ENCODE assay signal across 16 cellular contexts in the genomic region with DNA sequence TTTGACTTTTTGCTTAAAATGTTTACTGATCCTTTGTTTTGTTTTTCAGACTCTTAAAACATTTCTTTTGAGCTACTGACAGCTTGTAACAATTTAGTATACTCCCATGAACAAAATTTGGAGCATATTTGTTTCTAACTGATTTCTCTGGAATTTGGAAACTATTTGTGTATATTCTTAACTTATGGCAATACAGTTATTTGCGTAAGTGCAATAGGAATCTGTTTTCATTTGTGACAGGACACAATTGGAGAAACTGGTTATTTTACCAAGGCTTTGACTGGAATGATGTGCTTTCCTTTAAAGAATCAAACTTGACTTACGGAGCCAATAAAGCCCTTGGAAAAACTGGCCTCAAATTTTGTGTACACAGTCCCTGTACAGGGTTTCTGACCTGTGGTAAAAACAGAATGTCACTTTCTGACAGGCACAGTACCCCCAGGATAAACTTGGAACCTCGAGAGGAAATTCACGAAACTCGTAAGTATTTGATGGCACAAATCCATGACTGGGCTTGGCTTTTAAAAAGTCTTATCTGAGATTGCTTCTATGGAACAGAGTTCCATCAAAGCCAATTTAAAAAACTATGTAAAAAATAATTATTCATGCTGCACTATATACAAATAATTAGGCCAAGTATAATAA.
A peak's percentile ranks its signal among the peaks of the same experiment; 100 is the strongest.
DNase-seq lines count a peak whose midpoint lies in the region; ATAC-seq and TF ChIP-seq lines count a peak whose summit lies in the region.
"Had no signal": no experiment of that assay in that cellular context is flagged by ENCODE, and none has a peak within 500 bp of the region (broad histone marks: within the 10 kb centered on the region; RNA-seq: fewer than 3 reads in every experiment).

No MANE protein-coding gene starts in this region.

- no peaks in the 10 kb centered on the region for H3K9me2 ChIP-seq in Karpas-422 (replicated peaks; ENCODE audit: insufficient read depth, low read length)

- H3K4me3 ChIP-seq in Karpas-422 (ENCODE audit: low read length) (no peak overlapping the region), ascending aorta (peak overlapping the region in 1 of 2 donors; percentile 32), fibroblast of pulmonary artery (replicated peaks; ENCODE audit: low read depth, low read length) (no peak overlapping the region), prostate gland (no peak overlapping the region)
- H3K4me3 ChIP-seq: K562 had no signal

- WGBS in prostate gland: 20% methylated on average over 5 of the region's 5 CpGs

- H3K4me1 ChIP-seq in Karpas-422 (ENCODE audit: low read length) (no peaks in the 10 kb centered on the region), ascending aorta (peaks cover 0 to 21% of the 10 kb centered on the region in 2 donors), prostate gland (replicated peaks) (no peaks in the 10 kb centered on the region)

- intact Hi-C loops in ascending aorta (cut with DNase I): no loop called here
- intact Hi-C loops in prostate gland (cut with DNase I): no loop called here

- H4K20me1 ChIP-seq in Karpas-422 (ENCODE audit: insufficient read depth, low read depth, low read length): no peaks in the 10 kb centered on the region

- no peaks in the 10 kb centered on the region for H3K9me3 ChIP-seq in Karpas-422 (ENCODE audit: low read length)
- no peaks in the 10 kb centered on the region for H3K9me3 ChIP-seq in ascending aorta
- H3K9me3 ChIP-seq in prostate gland: no peaks in the 10 kb centered on the region

- no peak overlapping the region for H3K9ac ChIP-seq in Karpas-422 (ENCODE audit: low read length)

- no peaks in the 10 kb centered on the region for H3K79me2 ChIP-seq in Karpas-422 (ENCODE audit: low read length)

- H3K36me3 ChIP-seq in Karpas-422 (ENCODE audit: insufficient read depth, low read length) (no peaks in the 10 kb centered on the region), ascending aorta (no peaks in the 10 kb centered on the region), prostate gland (no peaks in the 10 kb centered on the region)

- no peak for ATAC-seq in GM21360 (IDR thresholded peaks at IDR 0.05; ENCODE audit: unreplicated experiment)
- ATAC-seq: K562 had no signal

- H2AFZ ChIP-seq in Karpas-422 (ENCODE audit: low read length): no peak overlapping the region

- H3K27ac ChIP-seq in Karpas-422 (ENCODE audit: low read length) (no peak overlapping the region), ascending aorta (peak overlapping the region; percentile 15 to 64), prostate gland (peak overlapping the region; percentile 26 to 50)

- H3K27me3 ChIP-seq in Karpas-422 (ENCODE audit: low read length) (no peaks in the 10 kb centered on the region), ascending aorta (no peaks in the 10 kb centered on the region), prostate gland (replicated peaks; ENCODE audit: insufficient read depth) (no peaks in the 10 kb centered on the region)

- TF ChIP-seq CTCF in ascending aorta (IDR thresholded peaks at IDR 0.05) (no peak), fibroblast of pulmonary artery (IDR thresholded peaks at IDR 0.05; ENCODE audit: low read length, missing control alignments) (no peak), prostate gland (IDR thresholded peaks at IDR 0.05) (no peak)

- no peak overlapping the region for H3K4me2 ChIP-seq in Karpas-422 (ENCODE audit: low read depth, low read length, poor library complexity, severe bottlenecking)

- peak; percentile 19 for DNase-seq in Karpas-422
- DNase-seq in ascending aorta (ENCODE audit: low spot score in 2 of 2): no peak
- DNase-seq in fibroblast of pulmonary artery (ENCODE audit: low read depth): peak; percentile 2
- DNase-seq in prostate gland (ENCODE audit: low spot score): no peak
- DNase-seq in iPS-NIHi7 (ENCODE audit: extremely low spot score): no peak
- DNase-seq in activated effector memory CD4-positive, alpha-beta T cell treated with anti-CD3 and anti-CD28 coated beads, Interleukin-2, amount 50 U/mL, for 16 hours: no peak
- DNase-seq: DMS53; MV-4-11; NCI-H1417 treated with DMSO at 0.1 percent for 48 hours; NCI-H1930; NCI-H446; NCI-H69; NK-92 treated with Interleukin-12 subunit alpha and Interleukin-12 subunit beta, amount 100 ng/mL, for 24 hours; RPMI8226 had no signal

- TF ChIP-seq POLR2A in prostate gland (IDR thresholded peaks at IDR 0.05): no peak

Comparison
In these comparisons a context has a peak if more than half of its experiments do, and no peak if none do; other contexts are left out.
1. DNase-seq: peak in Karpas-422 (single experiment) and fibroblast of pulmonary artery (single experiment); none in ascending aorta (0 of 2), prostate gland (single experiment), iPS-NIHi7 (single experiment) and activated effector memory CD4-positive, alpha-beta T cell treated with anti-CD3 and anti-CD28 coated beads, Interleukin-2, amount 50 U/mL, for 16 hours (single experiment).